ENCODE assay signal across 1 cellular context in the genomic region with DNA sequence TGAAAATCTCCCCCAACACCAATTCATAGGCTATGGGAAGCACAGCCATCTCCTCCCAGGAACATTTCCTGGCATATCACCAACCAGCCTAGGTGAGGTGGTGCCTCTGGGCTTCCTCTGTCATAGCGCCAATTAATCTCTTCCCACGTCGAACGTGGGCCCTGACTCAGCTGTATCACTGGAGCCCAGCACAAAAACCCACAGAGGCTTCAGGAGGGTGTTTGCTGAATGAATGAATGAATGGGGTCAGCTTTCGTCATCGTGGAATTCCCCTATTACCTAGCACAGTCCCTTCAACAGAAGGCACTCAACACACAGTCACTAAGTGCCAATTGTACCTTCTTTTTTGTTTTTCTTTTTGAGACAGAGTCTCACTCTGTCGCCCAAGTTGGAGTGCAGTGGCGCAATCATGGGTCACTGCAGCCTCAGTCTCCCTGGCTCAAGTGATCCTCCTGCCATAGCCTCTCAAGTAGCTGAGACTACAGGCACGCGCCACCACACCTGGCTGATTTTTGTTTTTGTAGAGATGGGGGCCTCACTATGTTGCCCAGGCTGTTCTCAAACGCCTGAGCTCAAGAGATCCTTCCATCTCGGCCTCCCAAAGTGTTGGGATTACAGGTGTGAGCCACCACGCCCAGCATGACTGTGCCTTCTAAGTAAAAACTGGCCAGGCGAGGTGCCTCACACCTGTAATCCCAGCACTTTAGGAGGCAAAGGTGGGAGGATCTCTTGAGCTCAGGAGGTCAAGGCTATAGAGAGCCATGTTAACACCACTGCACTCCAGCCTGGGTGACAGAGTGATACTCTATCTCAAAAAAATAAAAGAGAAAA.
TF ChIP-seq lines count a peak whose summit lies in the region.

No MANE protein-coding gene starts in this region.

TF ChIP-seq in A549, 52 proteins besides CTCF, POLR2A, EP300 and RAD21:
- TF ChIP-seq ZNF302 (CRISPR knock-in tag; IDR thresholded peaks at IDR 0.05) (no peak), TP53 (CRISPR knock-in tag; IDR thresholded peaks at IDR 0.05) (no peak), MAFK (IDR thresholded peaks at IDR 0.05; ENCODE audit: partially characterized antibody) (peak; percentile 44)
